ENCODE assay signal across 8 cellular contexts in genomic region chr2:201117735-201118094, GRCh38. TPM values are rescaled to one million over a fixed set of nuclear protein-coding genes. Genes with fewer than 3 reads are reported as not detected.
DNase-seq lines count a peak whose midpoint lies in the region; ATAC-seq and TF ChIP-seq lines count a peak whose summit lies in the region.
"Not testable (repeated sequence)": the region's sequence is repeated elsewhere in the genome, so short reads cannot be mapped to it uniquely, and the experiment has no call there.

No MANE protein-coding gene starts in this region.

- not testable (repeated sequence) for H3K36me3 ChIP-seq in KOPT-K1 (ENCODE audit: insufficient read depth, low read length); left lung; trophoblast cell (ENCODE audit: control insufficient read depth in 1 of 2, insufficient read depth in 2 of 2, low read length in 2 of 2); thymus (ENCODE audit: control insufficient read depth, insufficient read depth)

- not testable (repeated sequence) for H2BK5ac ChIP-seq in trophoblast cell (ENCODE audit: low read depth, low read length, poor library complexity)

- not testable (repeated sequence) for H3K9me3 ChIP-seq in CD4-positive, alpha-beta T cell (ENCODE audit: control insufficient read depth, low read length); KOPT-K1 (ENCODE audit: insufficient read depth, low read length, poor library complexity, severe bottlenecking); left lung; trophoblast cell (ENCODE audit: insufficient read depth, low read depth, low read length); thymus (ENCODE audit: control insufficient read depth)

- H3K27ac Mint-ChIP-seq in CD4-positive, alpha-beta T cell: peak overlapping the region; percentile 93
- peak overlapping the region; percentile 99 for H3K27ac Mint-ChIP-seq in activated naive CD8-positive, alpha-beta T cell treated with anti-CD3 and anti-CD28 coated beads, Interleukin-2, amount 10 ng/mL, durations not matched to agents 7 days and 5 days
- peak overlapping the region; percentile 93 for H3K27ac Mint-ChIP-seq in endothelial cell (ENCODE audit: unreplicated experiment)

- not testable (repeated sequence) for H3K4ac ChIP-seq in trophoblast cell (ENCODE audit: low read depth, low read length)

- H3K4me3 ChIP-seq in WI38 (ENCODE audit: low read depth, low read length) (peak overlapping the region; percentile 63), left lung (peak overlapping the region; percentile 71 to 81), thymus (ENCODE audit: low read length) (peak overlapping the region; percentile 98)
- H3K4me3 ChIP-seq in trophoblast cell (ENCODE audit: low read depth, low read length): not testable (repeated sequence)

- not testable (repeated sequence) for H4K12ac ChIP-seq in trophoblast cell (ENCODE audit: low read depth, low read length)

- H3K27ac ChIP-seq in CD4-positive, alpha-beta T cell (ENCODE audit: low read depth, low read length): peak overlapping the region; percentile 98
- H3K27ac ChIP-seq in KOPT-K1 (ENCODE audit: low read depth, low read length, poor library complexity, severe bottlenecking): peak overlapping the region; percentile 97
- H3K27ac ChIP-seq in left lung: peak overlapping the region; percentile 99 to 100
- peak overlapping the region; percentile 87 for H3K27ac ChIP-seq in trophoblast cell (ENCODE audit: low read depth, low read length)
- H3K27ac ChIP-seq in thymus (ENCODE audit: low read depth): peak overlapping the region; percentile 100

- peaks cover 63% of the 10 kb centered on the region for H3K4me1 Mint-ChIP-seq in CD4-positive, alpha-beta T cell (ENCODE audit: low read depth)
- peaks cover 40% of the 10 kb centered on the region for H3K4me1 Mint-ChIP-seq in activated naive CD8-positive, alpha-beta T cell treated with anti-CD3 and anti-CD28 coated beads, Interleukin-2, amount 10 ng/mL, durations not matched to agents 7 days and 5 days
- peaks cover 51% of the 10 kb centered on the region for H3K4me1 Mint-ChIP-seq in endothelial cell (ENCODE audit: unreplicated experiment)

- no CpG with 5 or more reads among the region's 13 CpGs for WGBS in trophoblast cell (ENCODE audit: extremely low coverage, insufficient coverage, insufficient read length)
- 51% methylated on average over 13 of the region's 13 CpGs for WGBS in thymus

- peak overlapping the region; percentile 88 for H3K4me3 Mint-ChIP-seq in CD4-positive, alpha-beta T cell
- peak overlapping the region; percentile 89 for H3K4me3 Mint-ChIP-seq in activated naive CD8-positive, alpha-beta T cell treated with anti-CD3 and anti-CD28 coated beads, Interleukin-2, amount 10 ng/mL, durations not matched to agents 7 days and 5 days
- H3K4me3 Mint-ChIP-seq in endothelial cell (ENCODE audit: unreplicated experiment): peak overlapping the region; percentile 93

- not testable (repeated sequence) for H4K8ac ChIP-seq in trophoblast cell (ENCODE audit: low read depth, low read length)

- ATAC-seq in CD4-positive, alpha-beta T cell (ENCODE audit: poor library complexity): peak; percentile 10
- ATAC-seq in activated naive CD8-positive, alpha-beta T cell treated with anti-CD3 and anti-CD28 coated beads, Interleukin-2, amount 10 ng/mL, durations not matched to agents 7 days and 5 days (ENCODE audit: low read depth): peak; percentile 2
- not testable (repeated sequence) for ATAC-seq in left lung

- CTCF ChIA-PET in CD4-positive, alpha-beta T cell (lab: Charles Lee): interaction anchor here (0.7 to 6.0 kb wide), 18 partner anchors 14 to 1061 kb away, joined by 3 to 57 read pairs (median 5); partner anchors contain the start of genes CASP10 and CASP8

- not testable (repeated sequence) for H3K9ac ChIP-seq in trophoblast cell (ENCODE audit: low read length)

- POLR2A ChIA-PET in CD4-positive, alpha-beta T cell (lab: Charles Lee): interaction anchor here (0.8 to 5.8 kb wide), 31 partner anchors 10 to 1518 kb away, joined by 3 to 103 read pairs (median 9); partner anchors contain the start of genes BZW1, CASP10, CLK1 and FAM117B
- POLR2A ChIA-PET in activated naive CD8-positive, alpha-beta T cell treated with anti-CD3 and anti-CD28 coated beads, Interleukin-2, amount 10 ng/mL, durations not matched to agents 7 days and 5 days (lab: Charles Lee): interaction anchor here (0.7 to 5.3 kb wide), 25 partner anchors 18 to 407 kb away, joined by 3 to 46 read pairs (median 6); partner anchors contain the start of genes CASP10, CASP8, CLK1 and HYCC2

- H3K4me2 ChIP-seq in trophoblast cell (ENCODE audit: low read length): not testable (repeated sequence)

- not testable (repeated sequence) for H3K18ac ChIP-seq in trophoblast cell (ENCODE audit: low read length)

- not testable (repeated sequence) for H3K79me2 ChIP-seq in trophoblast cell (ENCODE audit: control insufficient read depth, insufficient read depth, low read length, poor library complexity)

- H3K9me3 Mint-ChIP-seq in CD4-positive, alpha-beta T cell; activated naive CD8-positive, alpha-beta T cell treated with anti-CD3 and anti-CD28 coated beads, Interleukin-2, amount 10 ng/mL, durations not matched to agents 7 days and 5 days; endothelial cell (ENCODE audit: unreplicated experiment): not testable (repeated sequence)

- DNase-seq in CD4-positive, alpha-beta T cell: peak in 5 of 10 experiments; percentile 37 to 51 (median 39)
- DNase-seq in activated naive CD8-positive, alpha-beta T cell treated with anti-CD3 and anti-CD28 coated beads, Interleukin-2, amount 10 ng/mL, durations not matched to agents 7 days and 5 days: peak; percentile 57
- not testable (repeated sequence) for DNase-seq in endothelial cell (ENCODE audit: low spot score); left lung; trophoblast cell

- H3K4me1 ChIP-seq in left lung (peaks cover 17 to 49% of the 10 kb centered on the region in 2 donors), thymus (ENCODE audit: control insufficient read depth, insufficient read depth, low read length) (peaks cover 25% of the 10 kb centered on the region)
- H3K4me1 ChIP-seq in trophoblast cell (ENCODE audit: control insufficient read depth in 1 of 2, insufficient read depth in 2 of 2, low read length in 2 of 2): not testable (repeated sequence)

- not testable (repeated sequence) for H4K91ac ChIP-seq in trophoblast cell (ENCODE audit: low read depth, low read length)

- peaks cover 58% of the 10 kb centered on the region for H3K36me3 Mint-ChIP-seq in CD4-positive, alpha-beta T cell (ENCODE audit: low read depth)
- H3K36me3 Mint-ChIP-seq in activated naive CD8-positive, alpha-beta T cell treated with anti-CD3 and anti-CD28 coated beads, Interleukin-2, amount 10 ng/mL, durations not matched to agents 7 days and 5 days: peaks cover 22% of the 10 kb centered on the region
- H3K36me3 Mint-ChIP-seq in endothelial cell (ENCODE audit: low read depth, unreplicated experiment): peaks cover 32% of the 10 kb centered on the region

- H3K23ac ChIP-seq in trophoblast cell (ENCODE audit: low read length): not testable (repeated sequence)

- H2AFZ ChIP-seq in trophoblast cell (ENCODE audit: insufficient read depth, low read length, poor library complexity): not testable (repeated sequence)

- not testable (repeated sequence) for H3K27me3 ChIP-seq in CD4-positive, alpha-beta T cell (ENCODE audit: control insufficient read depth, insufficient read depth, low read length); left lung; trophoblast cell (ENCODE audit: insufficient read depth, low read length); thymus (ENCODE audit: control insufficient read depth, insufficient read depth)

- intact Hi-C loops in CD4-positive, alpha-beta T cell (cut with DNase I, micrococcal nuclease): loop anchor here (1.0 to 5.0 kb wide), 6 partner anchors 13 to 405 kb away; no protein-coding TSS in a partner anchor
- intact Hi-C loops in left lung (cut with DNase I): not testable (repeated sequence)

- H3K14ac ChIP-seq in trophoblast cell (ENCODE audit: low read length): not testable (repeated sequence)

- not testable (repeated sequence) for H3K27me3 Mint-ChIP-seq in CD4-positive, alpha-beta T cell; activated naive CD8-positive, alpha-beta T cell treated with anti-CD3 and anti-CD28 coated beads, Interleukin-2, amount 10 ng/mL, durations not matched to agents 7 days and 5 days; endothelial cell (ENCODE audit: unreplicated experiment)

- peaks cover 17% of the 10 kb centered on the region for H3K79me1 ChIP-seq in trophoblast cell (ENCODE audit: low read length)

- H2BK120ac ChIP-seq in trophoblast cell (ENCODE audit: insufficient read depth, low read length, poor library complexity): not testable (repeated sequence)

- H2AK5ac ChIP-seq in trophoblast cell (ENCODE audit: low read length): not testable (repeated sequence)

- not testable (repeated sequence) for TF ChIP-seq CTCF in CD4-positive, alpha-beta T cell (IDR thresholded peaks at IDR 0.05); WI38 (IDR thresholded peaks at IDR 0.05; ENCODE audit: low read depth, low read length); endothelial cell (IDR thresholded peaks at IDR 0.05; ENCODE audit: unreplicated experiment); left lung (IDR thresholded peaks at IDR 0.05)

- not testable (repeated sequence) for H2BK12ac ChIP-seq in trophoblast cell (ENCODE audit: low read length)

RNA-seq across cellular contexts. Expression of gene CFLAR, which starts 1.8 kb away (rescaled TPM):
- 100 to 1,000 TPM; 178 to 181 TPM for total RNA-seq in CD4-positive, alpha-beta T cell
- 100 to 1,000 TPM; 139 to 140 TPM for total RNA-seq in activated naive CD8-positive, alpha-beta T cell treated with anti-CD3 and anti-CD28 coated beads, Interleukin-2, amount 10 ng/mL, durations not matched to agents 7 days and 5 days
- total RNA-seq in endothelial cell (ENCODE audit: unreplicated experiment): 241 TPM
- 100 to 1,000 TPM; 278 to 327 TPM for total RNA-seq in left lung
- polyA plus RNA-seq in trophoblast cell (2013): 14.5 TPM in 2 replicates
- polyA plus RNA-seq in thymus: 84.5 TPM

RNA-seq across cellular contexts. Expression of gene NDUFB3, which starts 45.9 kb away (rescaled TPM):
- total RNA-seq in CD4-positive, alpha-beta T cell: 10 to 100 TPM; 10.1 to 13.6 TPM
- 100 to 1,000 TPM; 115 to 116 TPM for total RNA-seq in activated naive CD8-positive, alpha-beta T cell treated with anti-CD3 and anti-CD28 coated beads, Interleukin-2, amount 10 ng/mL, durations not matched to agents 7 days and 5 days
- total RNA-seq in endothelial cell (ENCODE audit: unreplicated experiment) (82.3 TPM), left lung (10 to 100 TPM; 92.1 to 92.9 TPM)
- 111 TPM in 2 replicates for polyA plus RNA-seq in trophoblast cell (2013)
- polyA plus RNA-seq in thymus: 83.0 TPM

RNA-seq across cellular contexts. Expression of gene HYCC2, which starts 46.2 kb away (rescaled TPM):
- total RNA-seq in CD4-positive, alpha-beta T cell: 10 to 100 TPM; 29.2 to 30.7 TPM
- total RNA-seq in activated naive CD8-positive, alpha-beta T cell treated with anti-CD3 and anti-CD28 coated beads, Interleukin-2, amount 10 ng/mL, durations not matched to agents 7 days and 5 days: 10 to 100 TPM; 37.0 to 40.5 TPM
- 25.1 TPM for total RNA-seq in endothelial cell (ENCODE audit: unreplicated experiment)
- 10 to 100 TPM; 24.2 to 37.9 TPM for total RNA-seq in left lung
- polyA plus RNA-seq in trophoblast cell (2013): 6.8 and 7.1 TPM in 2 replicates
- polyA plus RNA-seq in thymus: 8.5 TPM
